16 cellular contexts compared by ENCODE assay signal in the genomic region with DNA sequence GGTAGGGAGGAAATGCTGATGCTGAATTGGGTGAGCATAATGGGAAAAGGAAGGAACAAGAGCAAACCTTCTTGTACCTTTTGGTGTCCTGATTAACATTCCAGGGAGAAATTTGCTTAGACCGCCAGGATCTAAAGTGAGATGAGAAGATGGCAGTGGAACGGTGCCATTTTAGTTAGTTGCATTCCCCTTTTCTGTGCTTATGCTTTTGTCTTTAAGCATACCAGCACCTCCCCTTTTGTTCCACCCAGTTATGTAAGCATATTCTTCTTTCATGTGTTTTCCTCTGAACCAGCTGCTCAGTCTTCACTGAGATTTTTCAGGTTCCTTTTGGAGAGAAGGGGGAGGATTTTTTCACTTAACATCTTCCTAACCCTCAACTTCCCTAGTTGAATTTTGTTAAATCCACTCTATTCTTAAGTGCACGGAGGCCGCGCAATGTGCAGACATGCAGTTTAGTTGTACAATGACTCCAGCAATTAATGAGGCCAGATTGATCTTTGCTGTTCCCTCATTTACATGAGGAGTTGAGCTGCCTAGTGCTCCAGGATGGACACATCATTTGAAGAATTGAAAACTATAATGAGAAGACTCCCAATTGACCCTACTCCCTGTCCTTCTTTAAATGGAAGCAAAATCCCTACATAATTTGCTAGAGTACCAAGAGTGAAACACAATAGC.
DNase-seq lines count a peak whose midpoint lies in the region; ATAC-seq and TF ChIP-seq lines count a peak whose summit lies in the region.
"Had no signal": no experiment of that assay in that cellular context is flagged by ENCODE, and none has a peak within 500 bp of the region (broad histone marks: within the 10 kb centered on the region; RNA-seq: fewer than 3 reads in every experiment).

No MANE protein-coding gene starts in this region.

- H3K4me1 ChIP-seq in heart right ventricle: peaks cover 19 to 99% (median 91%) of the 10 kb centered on the region in 9 donors

- H3K9me3 ChIP-seq in heart right ventricle: no peaks in the 10 kb centered on the region
- H3K9me3 ChIP-seq: body of pancreas, gastrocnemius medialis, upper lobe of right lung had no signal

- H3K27ac Mint-ChIP-seq in memory B cell (peak overlapping the region; percentile 38), type B pancreatic cell (peak overlapping the region; percentile 4)
- H3K27ac Mint-ChIP-seq: activated CD8-positive, alpha-beta memory T cell treated with anti-CD3 and anti-CD28 coated beads, Interleukin-2, amount 10 ng/mL, durations not matched to agents 7 days and 5 days; stimulated activated effector memory CD8-positive, alpha-beta T cell treated with anti-CD3 and anti-CD28 coated beads, Interleukin-12 subunit alpha, Interleukin-12 subunit beta, amount 100 ng/mL, for 72 hours had no signal

- DNase-seq in heart right ventricle (no peak), Right ventricle myocardium inferior (ENCODE audit: missing footprints) (no peak), memory B cell (ENCODE audit: low spot score in 2 of 2) (no peak), type B pancreatic cell (ENCODE audit: extremely low spot score, unreplicated experiment) (no peak), DMS 273 (lab: John Stamatoyannopoulos, UW; ENCODE audit: unreplicated experiment) (no peak), NCI-H1436 (lab: John Stamatoyannopoulos, UW) (no peak)
- DNase-seq in central memory CD4-positive, alpha-beta T cell: peak; percentile 5
- DNase-seq: activated gamma-delta T cell, gastrocnemius medialis, NCI-H1048, upper lobe of right lung had no signal

- no peak overlapping the region for H3K4me3 ChIP-seq in heart right ventricle
- H3K4me3 ChIP-seq: body of pancreas, gastrocnemius medialis, lung, upper lobe of right lung had no signal

- intact Hi-C loops in heart right ventricle (cut with DNase I) (loop anchor here in 7 of 10 donors (5.0 to 10.0 kb wide), 4 partner anchors 36 to 67 kb away; no protein-coding TSS in a partner anchor), Right ventricle myocardium inferior (cut with DNase I) (no loop called here)

- no peaks in the 10 kb centered on the region for H3K27me3 ChIP-seq in heart right ventricle
- H3K27me3 ChIP-seq: body of pancreas, gastrocnemius medialis, upper lobe of right lung had no signal

- H3K9me3 Mint-ChIP-seq in memory B cell (no peaks in the 10 kb centered on the region), type B pancreatic cell (peaks cover 4% of the 10 kb centered on the region)
- H3K9me3 Mint-ChIP-seq: stimulated activated effector memory CD8-positive, alpha-beta T cell treated with anti-CD3 and anti-CD28 coated beads, Interleukin-12 subunit alpha, Interleukin-12 subunit beta, amount 100 ng/mL, for 72 hours had no signal

- H3K4me1 Mint-ChIP-seq in memory B cell (peaks cover 66% of the 10 kb centered on the region), type B pancreatic cell (ENCODE audit: unreplicated experiment) (peaks cover 80% of the 10 kb centered on the region)

- H3K36me3 Mint-ChIP-seq in memory B cell: no peaks in the 10 kb centered on the region
- peaks cover 5% of the 10 kb centered on the region for H3K36me3 Mint-ChIP-seq in type B pancreatic cell
- H3K36me3 Mint-ChIP-seq: activated CD8-positive, alpha-beta memory T cell treated with anti-CD3 and anti-CD28 coated beads, Interleukin-2, amount 10 ng/mL, durations not matched to agents 7 days and 5 days; stimulated activated effector memory CD8-positive, alpha-beta T cell treated with anti-CD3 and anti-CD28 coated beads, Interleukin-12 subunit alpha, Interleukin-12 subunit beta, amount 100 ng/mL, for 72 hours had no signal

- H3K4me3 Mint-ChIP-seq in memory B cell (no peak overlapping the region), type B pancreatic cell (peak overlapping the region; percentile 9)
- H3K4me3 Mint-ChIP-seq: activated CD8-positive, alpha-beta memory T cell treated with anti-CD3 and anti-CD28 coated beads, Interleukin-2, amount 10 ng/mL, durations not matched to agents 7 days and 5 days; stimulated activated effector memory CD8-positive, alpha-beta T cell treated with anti-CD3 and anti-CD28 coated beads, Interleukin-12 subunit alpha, Interleukin-12 subunit beta, amount 100 ng/mL, for 72 hours had no signal

- peak in 1 of 8 donors; percentile 3 for ATAC-seq in heart right ventricle
- ATAC-seq in Right ventricle myocardium inferior: no peak
- no peak for ATAC-seq in memory B cell (ENCODE audit: low read depth)
- no peak for ATAC-seq in GM18517 (IDR thresholded peaks at IDR 0.05; ENCODE audit: unreplicated experiment)
- ATAC-seq: activated CD8-positive, alpha-beta memory T cell treated with anti-CD3 and anti-CD28 coated beads, Interleukin-2, amount 10 ng/mL, durations not matched to agents 7 days and 5 days; body of pancreas had no signal

- peak overlapping the region in 6 of 10 donors; percentile 4 to 47 (median 18) for H3K27ac ChIP-seq in heart right ventricle
- H3K27ac ChIP-seq: body of pancreas, gastrocnemius medialis, upper lobe of right lung had no signal

- 75 to 76% methylated on average over 5 of the region's 5 CpGs for WGBS in heart right ventricle, 2 donors

- no peaks in the 10 kb centered on the region for H3K36me3 ChIP-seq in heart right ventricle
- H3K36me3 ChIP-seq: gastrocnemius medialis, upper lobe of right lung had no signal

- TF ChIP-seq CTCF in heart right ventricle (IDR thresholded peaks at IDR 0.05) (no peak), type B pancreatic cell (conservative IDR thresholded peaks at IDR 0.05) (no peak)

- H3K27me3 Mint-ChIP-seq in memory B cell (no peaks in the 10 kb centered on the region), type B pancreatic cell (no peaks in the 10 kb centered on the region)
- H3K27me3 Mint-ChIP-seq: activated CD8-positive, alpha-beta memory T cell treated with anti-CD3 and anti-CD28 coated beads, Interleukin-2, amount 10 ng/mL, durations not matched to agents 7 days and 5 days had no signal
